8 cellular contexts compared by ENCODE assay signal in the genomic region with DNA sequence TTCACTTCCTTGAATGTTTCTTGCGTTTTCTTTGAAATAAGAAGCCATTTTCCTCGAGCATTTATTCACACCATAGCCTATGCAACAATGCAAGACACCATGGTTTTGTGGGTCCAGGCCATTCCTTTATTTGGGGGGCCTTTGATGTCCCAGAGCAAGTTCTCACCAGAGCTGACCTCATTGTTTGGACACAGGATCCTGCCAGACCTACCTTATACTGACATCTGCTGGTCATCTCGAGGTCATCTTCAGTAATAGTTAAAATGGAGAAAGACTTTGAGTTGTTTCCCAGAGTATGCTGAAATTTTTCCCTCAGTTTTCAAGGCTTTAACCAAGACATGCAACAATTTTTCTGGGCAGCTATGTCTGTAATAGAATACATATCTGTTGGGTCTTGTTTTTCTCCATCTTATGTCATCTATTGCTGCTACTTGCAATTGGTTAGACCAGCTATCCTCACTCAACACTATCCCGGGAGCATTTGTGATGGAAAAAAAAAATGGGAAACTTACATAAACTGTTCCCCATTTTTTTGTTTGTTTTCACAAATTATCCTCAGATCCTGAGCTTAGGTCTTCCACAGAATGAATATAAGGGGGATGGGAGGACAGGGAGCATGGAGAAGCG. TPM values are rescaled to one million over a fixed set of nuclear protein-coding genes. Genes with fewer than 3 reads are reported as not detected.
A peak's percentile ranks its signal among the peaks of the same experiment; 100 is the strongest.
DNase-seq lines count a peak whose midpoint lies in the region; ATAC-seq and TF ChIP-seq lines count a peak whose summit lies in the region.

No MANE protein-coding gene starts in this region.

- H3K4ac ChIP-seq in trophoblast cell (ENCODE audit: low read depth, low read length) = no peak overlapping the region

- no peak overlapping the region for H2BK5ac ChIP-seq in trophoblast cell (ENCODE audit: low read depth, low read length, poor library complexity)

- in situ Hi-C loops in ACHN (cut with HindIII; ENCODE audit: low pct_ligation_motif_present, low pct_unique_long_range_greater_than_20kb, low sequenced_read_pairs) = no loop called here

- H3K4me3 ChIP-seq in OCI-LY1 (ENCODE audit: low read depth, low read length, poor library complexity, severe bottlenecking) (no peak overlapping the region), epithelial cell of proximal tubule (ENCODE audit: low read depth, low read length) (no peak overlapping the region), trophoblast cell (ENCODE audit: low read depth, low read length) (no peak overlapping the region)

- H3K36me3 ChIP-seq in OCI-LY1 (ENCODE audit: insufficient read depth, low read length) (no peaks in the 10 kb centered on the region), trophoblast cell (ENCODE audit: control insufficient read depth in 1 of 2, insufficient read depth in 2 of 2, low read length in 2 of 2) (no peaks in the 10 kb centered on the region)

- no peak overlapping the region for H4K12ac ChIP-seq in trophoblast cell (ENCODE audit: low read depth, low read length)

- no peak overlapping the region for H2AFZ ChIP-seq in OCI-LY1 (ENCODE audit: low read length)
- no peak overlapping the region for H2AFZ ChIP-seq in trophoblast cell (ENCODE audit: insufficient read depth, low read length, poor library complexity)

- H3K9me3 ChIP-seq in OCI-LY1 (ENCODE audit: low read length) (no peaks in the 10 kb centered on the region), trophoblast cell (ENCODE audit: insufficient read depth, low read depth, low read length) (peaks cover 6% of the 10 kb centered on the region)

- peak; percentile 52 for TF ChIP-seq CTCF in OCI-LY1 (IDR thresholded peaks at IDR 0.05; ENCODE audit: low read length)
- TF ChIP-seq CTCF in epithelial cell of proximal tubule (conservative IDR thresholded peaks at IDR 0.05; ENCODE audit: low read depth, low read length) = peak; percentile 71

- H3K27ac ChIP-seq in OCI-LY1 (ENCODE audit: low read depth, low read length, poor library complexity, severe bottlenecking) (no peak overlapping the region), trophoblast cell (ENCODE audit: low read depth, low read length) (no peak overlapping the region)

- no peaks in the 10 kb centered on the region for H3K9me2 ChIP-seq in OCI-LY1 (ENCODE audit: low read depth, low read length)

- no peak overlapping the region for H2BK12ac ChIP-seq in trophoblast cell (ENCODE audit: low read length)

- no CpG with 5 or more reads among the region's 5 CpGs for WGBS in trophoblast cell (ENCODE audit: extremely low coverage, insufficient coverage, insufficient read length)

- no peak overlapping the region for H3K9ac ChIP-seq in OCI-LY1 (ENCODE audit: low read length)
- no peak overlapping the region for H3K9ac ChIP-seq in trophoblast cell (ENCODE audit: low read length)

- H4K91ac ChIP-seq in trophoblast cell (ENCODE audit: low read depth, low read length) = no peak overlapping the region

- no peaks in the 10 kb centered on the region for H3K79me1 ChIP-seq in trophoblast cell (ENCODE audit: low read length)

- no peak overlapping the region for H2BK120ac ChIP-seq in trophoblast cell (ENCODE audit: insufficient read depth, low read length, poor library complexity)

- no peak overlapping the region for H3K23ac ChIP-seq in trophoblast cell (ENCODE audit: low read length)

- H3K4me1 ChIP-seq in OCI-LY1 (ENCODE audit: insufficient read depth, low read length, severe bottlenecking) (no peaks in the 10 kb centered on the region), trophoblast cell (ENCODE audit: control insufficient read depth in 1 of 2, insufficient read depth in 2 of 2, low read length in 2 of 2) (no peaks in the 10 kb centered on the region)

- no peak overlapping the region for H2AK5ac ChIP-seq in trophoblast cell (ENCODE audit: low read length)

- H3K4me2 ChIP-seq in OCI-LY1 (ENCODE audit: low read length) = no peak overlapping the region
- no peak overlapping the region for H3K4me2 ChIP-seq in trophoblast cell (ENCODE audit: low read length)

- H3K18ac ChIP-seq in trophoblast cell (ENCODE audit: low read length) = no peak overlapping the region

- H4K20me1 ChIP-seq in OCI-LY1 (ENCODE audit: insufficient read depth, low read length) = no peaks in the 10 kb centered on the region

- H3K27me3 ChIP-seq in OCI-LY1 (ENCODE audit: insufficient read depth, low read length) = no peaks in the 10 kb centered on the region; the same call in 1 of the 2 replicates
- H3K27me3 ChIP-seq in trophoblast cell (ENCODE audit: insufficient read depth, low read length) = no peaks in the 10 kb centered on the region

- no peak overlapping the region for H4K8ac ChIP-seq in trophoblast cell (ENCODE audit: low read depth, low read length)

- ATAC-seq in GM18907 (IDR thresholded peaks at IDR 0.05; ENCODE audit: unreplicated experiment) (peak; percentile 65), HG02678 (IDR thresholded peaks at IDR 0.05; ENCODE audit: unreplicated experiment) (no peak), HG03045 (IDR thresholded peaks at IDR 0.05; ENCODE audit: unreplicated experiment) (no peak)

- peak; percentile 50 for DNase-seq in ACHN
- no peak for DNase-seq in epithelial cell of proximal tubule (ENCODE audit: low read depth)
- DNase-seq in trophoblast cell = peak; percentile 28 to 63
- DNase-seq in SHP77 treated with DMSO at 0.1 percent for 48 hours (lab: John Stamatoyannopoulos, UW) = no peak

- H3K79me2 ChIP-seq in OCI-LY1 (ENCODE audit: insufficient read depth, low read length) (no peaks in the 10 kb centered on the region), trophoblast cell (ENCODE audit: control insufficient read depth, insufficient read depth, low read length, poor library complexity) (no peaks in the 10 kb centered on the region)

- H3K14ac ChIP-seq in trophoblast cell (ENCODE audit: low read length) = no peak overlapping the region

- no peaks in the 10 kb centered on the region for H3F3A ChIP-seq in OCI-LY1 (ENCODE audit: insufficient read depth, low read length)

RNA-seq across cellular contexts. Expression of gene BACE2, which starts 34.0 kb away (rescaled TPM):
- total RNA-seq in epithelial cell of proximal tubule = 38.3 and 60.9 TPM in 2 replicates
- polyA plus RNA-seq in trophoblast cell (2013) = 7.6 and 8.6 TPM in 2 replicates

Comparison
In these comparisons a context has a peak if more than half of its experiments do, and no peak if none do; other contexts are left out.
1. DNase-seq: peak in ACHN (single experiment) and trophoblast cell (2 of 2); none in epithelial cell of proximal tubule (single experiment) and SHP77 treated with DMSO at 0.1 percent for 48 hours (single experiment).